Comparison of ENCODE assay signal across 8 cellular contexts in genomic region chr11:15006139-15006759, GRCh38. TPM values are rescaled to one million over a fixed set of nuclear protein-coding genes. Genes with fewer than 3 reads are reported as not detected.
DNase-seq lines count a peak whose midpoint lies in the region; ATAC-seq, FAIRE-seq and TF ChIP-seq lines count a peak whose summit lies in the region.

No MANE protein-coding gene starts in this region.

- H3K27me3 Mint-ChIP-seq in osteocyte (ENCODE audit: unreplicated experiment), result peaks cover 30% of the 10 kb centered on the region

- ATAC-seq in HG03442 (IDR thresholded peaks at IDR 0.05; ENCODE audit: unreplicated experiment), result peak; percentile 64

- FAIRE-seq in bronchial epithelial cell (lab: Jason Lieb, UNC), result no peak

- H3K27me3 ChIP-seq in bronchial epithelial cell (ENCODE audit: control insufficient read depth, insufficient read depth, low read length), result no peaks in the 10 kb centered on the region
- H3K27me3 ChIP-seq in MG63, result 0 out of 2 replicates have a peak, but pooled peaks cover 3% of the 10 kb centered on the region

- peak; percentile 58 for TF ChIP-seq CTCF in GM12872 (IDR thresholded peaks at IDR 0.05; ENCODE audit: insufficient read depth, low read depth, low read length)
- peak; percentile 53 for TF ChIP-seq CTCF in bronchial epithelial cell (IDR thresholded peaks at IDR 0.05; ENCODE audit: insufficient read depth, low read length, severe bottlenecking)
- peak; percentile 47 for TF ChIP-seq CTCF in osteocyte (IDR thresholded peaks at IDR 0.05)

- H3K4me3 ChIP-seq in bronchial epithelial cell (ENCODE audit: low read depth, low read length), result no peak overlapping the region
- no peak overlapping the region for H3K4me3 ChIP-seq in MG63

- no peaks in the 10 kb centered on the region for H3K36me3 Mint-ChIP-seq in osteocyte (ENCODE audit: unreplicated experiment)

- no peak overlapping the region for H3K4me3 Mint-ChIP-seq in osteocyte (ENCODE audit: unreplicated experiment)

- H3K9me3 Mint-ChIP-seq in osteocyte (ENCODE audit: unreplicated experiment), result no peaks in the 10 kb centered on the region

- H3K36me3 ChIP-seq in bronchial epithelial cell (ENCODE audit: control insufficient read depth, insufficient read depth, low read length) (no peaks in the 10 kb centered on the region), MG63 (no peaks in the 10 kb centered on the region)

- no peaks in the 10 kb centered on the region for H3K9me3 ChIP-seq in MG63

- no peak overlapping the region for H3K27ac Mint-ChIP-seq in osteocyte (ENCODE audit: unreplicated experiment)

- no peaks in the 10 kb centered on the region for H3K4me1 Mint-ChIP-seq in osteocyte (ENCODE audit: unreplicated experiment)

- DNase-seq in AG20443 (ENCODE audit: low spot score), result peak; percentile 22
- DNase-seq in NCI-H748 (lab: John Stamatoyannopoulos, UW; ENCODE audit: unreplicated experiment), result peak; percentile 79
- DNase-seq in bronchial epithelial cell (ENCODE audit: low read depth), result peak; percentile 66
- no peak for DNase-seq in osteocyte (ENCODE audit: extremely low spot score, unreplicated experiment)
- DNase-seq in MG63, result no peak
- no peak for DNase-seq in GOT3 (lab: John Stamatoyannopoulos, UW)

RNA-seq across cellular contexts. Expression of gene CALCA, which starts 34.1 kb away (rescaled TPM):
- total RNA-seq in bronchial epithelial cell (not detected in 2 replicates), osteocyte (not detected in 2 replicates)
- not detected in 2 replicates for total RNA-seq in MG63 (2014; rRNA removed; shearing (Covaris generic); ENCODE audit: low replicate concordance)

Comparison
In these comparisons a context has a peak if more than half of its experiments do, and no peak if none do; other contexts are left out.
1. DNase-seq: peak in AG20443 (single experiment), NCI-H748 (single experiment) and bronchial epithelial cell (single experiment); none in osteocyte (single experiment), MG63 (single experiment) and GOT3 (single experiment).
2. Peak in every context shown above with its lines, with median percentiles within 50 percentile points of each other: CTCF ChIP-seq.